15 cellular contexts compared by ENCODE assay signal in the genomic region with DNA sequence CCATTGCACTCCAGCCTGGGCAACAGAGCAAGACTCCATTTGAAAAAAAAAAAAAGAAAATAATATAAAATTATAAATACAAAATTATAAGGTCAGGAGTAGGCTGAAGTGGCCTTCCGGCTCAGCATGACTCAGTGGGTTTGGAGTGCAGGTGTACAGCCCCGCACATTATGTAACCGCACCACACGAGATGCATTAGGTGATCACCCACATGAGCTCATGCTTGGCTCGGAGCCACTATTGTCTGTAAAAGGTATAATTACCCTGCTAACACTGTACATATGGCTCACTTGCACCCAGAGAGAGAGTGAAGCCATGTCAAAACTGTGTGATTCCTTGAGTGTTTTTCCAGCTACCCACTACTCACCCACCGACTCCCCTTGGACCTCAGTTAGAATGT.
"Had no signal": no experiment of that assay in that cellular context is flagged by ENCODE, and none has a peak within 500 bp of the region (broad histone marks: within the 10 kb centered on the region; RNA-seq: fewer than 3 reads in every experiment).

No MANE protein-coding gene starts in this region.

- H3K4me1 ChIP-seq: gastrocnemius medialis, left lung, upper lobe of right lung had no signal

- ATAC-seq: activated CD8-positive, alpha-beta memory T cell treated with anti-CD3 and anti-CD28 coated beads, Interleukin-2, amount 10 ng/mL, durations not matched to agents 7 days and 5 days; gastrocnemius medialis; left lung; stimulated activated naive B cell treated with anti-CD40 and anti-IgM and Interleukin-4, amounts not matched to agents 10 μg/mL and 1 μg/mL and 100 μg/mL, for 72 hours; upper lobe of right lung had no signal

- H3K4me3 Mint-ChIP-seq: activated B cell treated with CpG ODN at 0.5 μM for 24 hours; activated CD4-positive, alpha-beta memory T cell treated with anti-CD3 and anti-CD28 coated beads for 36 hours; activated CD8-positive, alpha-beta memory T cell treated with anti-CD3 and anti-CD28 coated beads, Interleukin-2, amount 10 ng/mL, durations not matched to agents 7 days and 5 days; activated naive CD8-positive, alpha-beta T cell; nephron progenitor cell; stimulated activated naive B cell treated with anti-CD40 and anti-IgM and Interleukin-4, amounts not matched to agents 10 μg/mL and 1 μg/mL and 100 μg/mL, for 72 hours had no signal

- H3K27me3 Mint-ChIP-seq: activated B cell treated with CpG ODN at 0.5 μM for 24 hours; activated CD4-positive, alpha-beta memory T cell treated with anti-CD3 and anti-CD28 coated beads for 36 hours; activated CD8-positive, alpha-beta memory T cell treated with anti-CD3 and anti-CD28 coated beads, Interleukin-2, amount 10 ng/mL, durations not matched to agents 7 days and 5 days; activated naive CD8-positive, alpha-beta T cell; stimulated activated naive B cell treated with anti-CD40 and anti-IgM and Interleukin-4, amounts not matched to agents 10 μg/mL and 1 μg/mL and 100 μg/mL, for 72 hours had no signal

- H3K9me3 ChIP-seq: gastrocnemius medialis, upper lobe of right lung had no signal

- DNase-seq: activated B cell treated with CpG ODN at 0.5 μM for 24 hours; activated CD4-positive, alpha-beta memory T cell treated with anti-CD3 and anti-CD28 coated beads for 36 hours; activated CD4-positive, alpha-beta T cell treated with anti-CD3 and anti-CD28 coated beads for 4 hours; activated CD8-positive, alpha-beta memory T cell treated with anti-CD3 and anti-CD28 coated beads, Interleukin-2, amount 10 ng/mL, durations not matched to agents 7 days and 5 days; caudate nucleus; dorsolateral prefrontal cortex; gastrocnemius medialis; head of caudate nucleus; kidney; left lung; nephron progenitor cell; nucleus accumbens; stimulated activated naive B cell treated with anti-CD40 and anti-IgM and Interleukin-4, amounts not matched to agents 10 μg/mL and 1 μg/mL and 100 μg/mL, for 72 hours; upper lobe of right lung had no signal

- H3K4me3 ChIP-seq: dorsolateral prefrontal cortex, gastrocnemius medialis, left lung, upper lobe of right lung had no signal

- H3K4me1 Mint-ChIP-seq: activated B cell treated with CpG ODN at 0.5 μM for 24 hours; activated CD8-positive, alpha-beta memory T cell treated with anti-CD3 and anti-CD28 coated beads, Interleukin-2, amount 10 ng/mL, durations not matched to agents 7 days and 5 days; stimulated activated naive B cell treated with anti-CD40 and anti-IgM and Interleukin-4, amounts not matched to agents 10 μg/mL and 1 μg/mL and 100 μg/mL, for 72 hours had no signal

- H3K9me3 Mint-ChIP-seq: activated B cell treated with CpG ODN at 0.5 μM for 24 hours; activated CD4-positive, alpha-beta memory T cell treated with anti-CD3 and anti-CD28 coated beads for 36 hours; nephron progenitor cell had no signal

- H3K27ac Mint-ChIP-seq: activated B cell treated with CpG ODN at 0.5 μM for 24 hours; activated CD4-positive, alpha-beta memory T cell treated with anti-CD3 and anti-CD28 coated beads for 36 hours; activated CD8-positive, alpha-beta memory T cell treated with anti-CD3 and anti-CD28 coated beads, Interleukin-2, amount 10 ng/mL, durations not matched to agents 7 days and 5 days; activated naive CD8-positive, alpha-beta T cell; nephron progenitor cell; stimulated activated naive B cell treated with anti-CD40 and anti-IgM and Interleukin-4, amounts not matched to agents 10 μg/mL and 1 μg/mL and 100 μg/mL, for 72 hours had no signal

- H3K27ac ChIP-seq: dorsolateral prefrontal cortex, gastrocnemius medialis, left lung, upper lobe of right lung had no signal

- H3K36me3 ChIP-seq: gastrocnemius medialis, left lung, upper lobe of right lung had no signal
